ENCODE assay signal across 1 cellular context in the genomic region with DNA sequence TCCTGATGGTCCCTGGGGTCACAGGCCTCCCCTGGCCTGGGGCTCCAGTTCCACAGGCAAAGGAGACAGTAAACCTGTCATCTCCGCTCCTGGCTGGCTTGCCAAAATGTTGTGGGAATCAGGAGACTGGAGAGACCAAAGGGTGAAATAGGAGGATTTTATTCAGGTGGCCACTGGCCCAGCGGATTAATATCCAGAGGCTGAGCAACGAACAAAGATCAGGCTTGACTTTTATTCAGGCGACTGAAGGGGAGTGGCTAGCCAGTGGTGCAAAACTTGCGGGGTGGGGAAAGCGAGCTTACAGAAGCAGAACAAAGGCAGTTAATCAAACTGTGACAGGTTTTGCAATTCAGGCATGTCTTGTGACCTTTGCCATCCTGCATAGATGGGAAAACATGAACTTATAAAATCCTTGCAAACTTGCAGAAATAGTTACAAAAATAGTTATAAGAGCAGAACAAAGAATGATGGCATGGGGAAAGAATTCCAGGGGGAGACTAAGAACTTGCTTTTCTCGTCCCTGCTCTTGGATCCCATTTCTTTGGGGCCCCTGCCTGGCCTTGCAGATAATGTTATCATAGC.
A peak's percentile ranks its signal among the peaks of the same experiment; 100 is the strongest.
TF ChIP-seq lines count a peak whose summit lies in the region.

No MANE protein-coding gene starts in this region.

TF ChIP-seq in HepG2, 621 proteins besides CTCF, POLR2A, EP300 and RAD21 (continued from another document):
- TF ChIP-seq ZNF142 (CRISPR knock-in tag; IDR thresholded peaks at IDR 0.05) (no peak), ZNF280B (CRISPR knock-in tag; IDR thresholded peaks at IDR 0.05; ENCODE audit: borderline replicate concordance) (peak; percentile 88), NFE2 (CRISPR knock-in tag; IDR thresholded peaks at IDR 0.05) (no peak), MATR3 (CRISPR knock-in tag; IDR thresholded peaks at IDR 0.05) (no peak)
- TF ChIP-seq, protein P1, sequence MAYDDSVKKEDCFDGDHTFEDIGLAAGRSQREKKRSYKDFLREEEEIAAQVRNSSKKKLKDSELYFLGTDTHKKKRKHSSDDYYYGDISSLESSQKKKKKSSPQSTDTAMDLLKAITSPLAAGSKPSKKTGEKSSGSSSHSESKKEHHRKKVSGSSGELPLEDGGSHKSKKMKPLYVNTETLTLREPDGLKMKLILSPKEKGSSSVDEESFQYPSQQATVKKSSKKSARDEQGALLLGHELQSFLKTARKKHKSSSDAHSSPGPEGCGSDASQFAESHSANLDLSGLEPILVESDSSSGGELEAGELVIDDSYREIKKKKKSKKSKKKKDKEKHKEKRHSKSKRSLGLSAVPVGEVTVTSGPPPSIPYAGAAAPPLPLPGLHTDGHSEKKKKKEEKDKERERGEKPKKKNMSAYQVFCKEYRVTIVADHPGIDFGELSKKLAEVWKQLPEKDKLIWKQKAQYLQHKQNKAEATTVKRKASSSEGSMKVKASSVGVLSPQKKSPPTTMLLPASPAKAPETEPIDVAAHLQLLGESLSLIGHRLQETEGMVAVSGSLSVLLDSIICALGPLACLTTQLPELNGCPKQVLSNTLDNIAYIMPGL (CRISPR knock-in tag; IDR thresholded peaks at IDR 0.05; ENCODE audit: borderline replicate concordance in 1 of 2, low read depth in 1 of 2) = no peak
